Comparison of ENCODE assay signal across 25 cellular contexts in the genomic region with DNA sequence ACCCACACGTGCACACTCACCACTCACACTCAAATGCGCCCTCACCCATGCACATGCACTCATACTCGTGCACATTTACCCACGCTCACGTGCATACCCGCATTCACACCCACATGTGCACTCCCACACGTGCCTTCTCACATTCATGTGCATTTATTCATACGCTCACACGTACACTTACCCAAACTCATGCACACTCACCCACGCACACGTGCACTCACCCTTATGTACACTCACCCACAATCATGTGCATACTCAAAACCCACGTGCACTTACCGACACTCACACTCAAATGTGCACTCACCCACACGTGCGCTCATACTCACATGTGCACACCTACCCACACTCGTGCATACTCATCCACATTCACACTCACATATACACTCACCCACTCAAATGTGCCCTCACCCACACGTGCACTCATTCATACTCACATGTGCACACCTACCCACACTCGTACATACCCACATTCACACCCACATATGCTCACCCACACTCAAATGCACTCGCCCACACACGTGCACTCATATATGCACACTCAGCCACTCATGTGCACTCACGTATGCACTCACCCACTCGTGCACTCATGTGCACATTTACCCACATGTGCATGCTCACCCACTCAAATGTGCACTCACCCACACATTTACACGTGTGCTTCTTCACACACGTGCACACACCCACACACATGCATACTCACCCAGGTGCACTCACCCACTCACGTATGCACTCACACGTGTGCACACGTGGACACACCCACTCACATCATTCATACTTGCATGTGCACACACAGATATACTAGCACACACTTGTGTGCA.
DNase-seq lines count a peak whose midpoint lies in the region; FAIRE-seq and TF ChIP-seq lines count a peak whose summit lies in the region.
"Had no signal": no experiment of that assay in that cellular context is flagged by ENCODE, and none has a peak within 500 bp of the region (broad histone marks: within the 10 kb centered on the region; RNA-seq: fewer than 3 reads in every experiment).

No MANE protein-coding gene starts in this region.

- DNase-seq in H9 (no peak), HTR-8/SVneo (ENCODE audit: insufficient read length, low spot score) (no peak), H1 (ENCODE audit: low read depth in 1 of 2, low spot score in 2 of 2) (no peak), trophoblast cell (no peak), spleen (no peak), endodermal cell (no peak), NCI-H510A (lab: John Stamatoyannopoulos, UW) (no peak)
- DNase-seq: ACHN; BE2C; C1 segment of cervical spinal cord; CD4-positive, CD25-positive, alpha-beta regulatory T cell; CD8-positive, alpha-beta memory T cell; COR-L47; DMS 273 treated with DMSO at 0.1 percent for 48 hours; DMS53; DND-41; EL; GOT3; KG1 had no signal

- POLR2A ChIA-PET in H1 (lab: Charles Lee; ENCODE audit: partially characterized antibody): no interaction called here

- TF ChIP-seq POLR2A in H1 (IDR thresholded peaks at IDR 0.05; ENCODE audit: control extremely low read depth in 1 of 2, low read depth in 2 of 2, low read length in 2 of 2): no peak
- no peak for TF ChIP-seq POLR2A in spleen (IDR thresholded peaks at IDR 0.05)

- H3K79me1 ChIP-seq in H9 (ENCODE audit: insufficient read depth, low read depth, low read length, poor library complexity, severe bottlenecking) (no peaks in the 10 kb centered on the region), H1 (ENCODE audit: low read depth, low read length) (no peaks in the 10 kb centered on the region), trophoblast cell (ENCODE audit: low read length) (no peaks in the 10 kb centered on the region)

- no peak overlapping the region for H4K12ac ChIP-seq in trophoblast cell (ENCODE audit: low read depth, low read length)

- H3K18ac ChIP-seq in H9 (ENCODE audit: insufficient read length, low read depth, low read length) (no peak overlapping the region), H1 (ENCODE audit: extremely low read depth, low read length) (no peak overlapping the region), trophoblast cell (ENCODE audit: low read length) (no peak overlapping the region)

- TF ChIP-seq RAD21 in H1 (IDR thresholded peaks at IDR 0.05 in 1 of 2, conservative IDR thresholded peaks at IDR 0.05 in 1 of 2; ENCODE audit: low read depth in 2 of 2, low read length in 2 of 2): no peak

- H2AK5ac ChIP-seq in H9 (ENCODE audit: insufficient read length, low read length) (no peak overlapping the region), H1 (ENCODE audit: low read depth, low read length) (no peak overlapping the region; the same call in 1 of the 2 replicates), trophoblast cell (ENCODE audit: low read length) (no peak overlapping the region)

- H4K20me1 ChIP-seq in H9 (ENCODE audit: control insufficient read depth, insufficient read depth, insufficient read length) (no peaks in the 10 kb centered on the region), H1 (replicated peaks in 1 of 2; ENCODE audit: control insufficient read depth in 1 of 2, insufficient read depth in 2 of 2, low read length in 2 of 2) (peaks cover 2 to 12% of the 10 kb centered on the region in 2 experiments)

- H4K91ac ChIP-seq in H9 (ENCODE audit: insufficient read length, low read depth, low read length) (no peak overlapping the region), H1 (replicated peaks; ENCODE audit: insufficient read length, low read length) (peak overlapping the region; percentile 25), trophoblast cell (ENCODE audit: low read depth, low read length) (no peak overlapping the region)

- CTCF ChIA-PET in H1 (lab: Charles Lee; ENCODE audit: partially characterized antibody): no interaction called here

- no peak overlapping the region for H3K4ac ChIP-seq in H9 (ENCODE audit: low read depth, low read length)
- peak overlapping the region; percentile 13 for H3K4ac ChIP-seq in H1 (replicated peaks; ENCODE audit: insufficient read length, low read depth, low read length)
- H3K4ac ChIP-seq in trophoblast cell (ENCODE audit: low read depth, low read length): no peak overlapping the region

- H2BK5ac ChIP-seq in H9 (ENCODE audit: insufficient read length, low read length) (no peak overlapping the region), H1 (ENCODE audit: low read depth, low read length) (peak overlapping the region; percentile 81), trophoblast cell (ENCODE audit: low read depth, low read length, poor library complexity) (no peak overlapping the region)

- H2AFZ ChIP-seq in H9 (ENCODE audit: low read length): no peak overlapping the region
- no peak overlapping the region for H2AFZ ChIP-seq in H1 (ENCODE audit: low read length)
- no peak overlapping the region for H2AFZ ChIP-seq in trophoblast cell (ENCODE audit: insufficient read depth, low read length, poor library complexity)

- H3K4me3 Mint-ChIP-seq in H9 (no peak overlapping the region), endodermal cell (no peak overlapping the region)
- H3K4me3 Mint-ChIP-seq: CD4-positive, CD25-positive, alpha-beta regulatory T cell had no signal

- peak; percentile 81 for FAIRE-seq in HTR-8/SVneo (lab: Jason Lieb, UNC)
- no peak for FAIRE-seq in H1 (lab: Jason Lieb, UNC)
- FAIRE-seq: A204.1, GM12892, GM18507 had no signal

- no peaks in the 10 kb centered on the region for H3K36me3 ChIP-seq in H1 (ENCODE audit: control insufficient read depth in 2 of 4, insufficient read depth in 4 of 4, low read length in 3 of 4)
- peaks cover 0 to 3% of the 10 kb centered on the region in 2 experiments for H3K36me3 ChIP-seq in trophoblast cell (ENCODE audit: control insufficient read depth in 1 of 2, insufficient read depth in 2 of 2, low read length in 2 of 2)
- no peaks in the 10 kb centered on the region for H3K36me3 ChIP-seq in spleen
- peaks cover 2% of the 10 kb centered on the region for H3K36me3 ChIP-seq in endodermal cell (ENCODE audit: control insufficient read depth, insufficient read depth, low read length)
- H3K36me3 ChIP-seq: BE2C, HAP-1 had no signal

- no peak overlapping the region for H3K56ac ChIP-seq in H9 (ENCODE audit: insufficient read length, low read depth, low read length)
- H3K56ac ChIP-seq in H1 (replicated peaks; ENCODE audit: insufficient read length, low read depth, low read length): no peak overlapping the region

- no peak overlapping the region for H2BK15ac ChIP-seq in H9 (ENCODE audit: low read depth, low read length)
- no peak overlapping the region for H2BK15ac ChIP-seq in H1 (ENCODE audit: low read length)

- 0 out of 5 replicates have a peak, but pooled peaks cover 0 to under 1% of the 10 kb centered on the region in 2 experiments for H3K9me3 Mint-ChIP-seq in H9
- no peaks in the 10 kb centered on the region for H3K9me3 Mint-ChIP-seq in endodermal cell
- H3K9me3 Mint-ChIP-seq: CD4-positive, CD25-positive, alpha-beta regulatory T cell; CD8-positive, alpha-beta memory T cell; IgD-negative memory B cell had no signal

- H3K27me3 Mint-ChIP-seq in H9 (ENCODE audit: low read depth): no peaks in the 10 kb centered on the region; the same call in 1 of the 2 replicates
- peaks cover 3% of the 10 kb centered on the region for H3K27me3 Mint-ChIP-seq in endodermal cell (ENCODE audit: insufficient read depth)
- H3K27me3 Mint-ChIP-seq: CD4-positive, CD25-positive, alpha-beta regulatory T cell; IgD-negative memory B cell had no signal

- no peak overlapping the region for H3T11ph ChIP-seq in H9 (ENCODE audit: low read length)

- H3K23ac ChIP-seq in H9 (ENCODE audit: insufficient read length, low read depth, low read length) (no peak overlapping the region), H1 (ENCODE audit: insufficient read length) (no peak overlapping the region), trophoblast cell (ENCODE audit: low read length) (peak overlapping the region; percentile 50)

- no peaks in the 10 kb centered on the region for H3K9me3 ChIP-seq in H9 (ENCODE audit: control insufficient read depth, low read depth, low read length)
- no peaks in the 10 kb centered on the region for H3K9me3 ChIP-seq in H1 (ENCODE audit: insufficient read depth in 2 of 2, low read depth in 1 of 2, low read length in 1 of 2)
- peaks cover 10% of the 10 kb centered on the region for H3K9me3 ChIP-seq in trophoblast cell (ENCODE audit: insufficient read depth, low read depth, low read length)
- no peaks in the 10 kb centered on the region for H3K9me3 ChIP-seq in spleen
- H3K9me3 ChIP-seq in endodermal cell (ENCODE audit: control insufficient read depth, low read length): peaks cover under 1% of the 10 kb centered on the region
- H3K9me3 ChIP-seq: BE2C, HAP-1 had no signal

- no peak overlapping the region for H3K27ac Mint-ChIP-seq in H9
- H3K27ac Mint-ChIP-seq in endodermal cell: no peak overlapping the region

- H3K14ac ChIP-seq in H9 (ENCODE audit: insufficient read depth, low read length) (no peak overlapping the region), H1 (ENCODE audit: insufficient read length) (no peak overlapping the region), trophoblast cell (ENCODE audit: low read length) (no peak overlapping the region)

- H3K27ac ChIP-seq in H9 (ENCODE audit: insufficient read length, low read depth, low read length) (no peak overlapping the region), H1 (ENCODE audit: low read depth, low read length) (no peak overlapping the region), trophoblast cell (ENCODE audit: low read depth, low read length) (no peak overlapping the region), spleen (no peak overlapping the region), endodermal cell (ENCODE audit: low read depth, low read length) (no peak overlapping the region)
- H3K27ac ChIP-seq: HL-60 had no signal

- TF ChIP-seq CTCF in H9 (conservative IDR thresholded peaks at IDR 0.05) (no peak), H1 (IDR thresholded peaks at IDR 0.05; ENCODE audit: control extremely low read depth in 1 of 3, insufficient read depth in 1 of 3, low read depth in 1 of 3, low read length in 3 of 3) (no peak), spleen (IDR thresholded peaks at IDR 0.05 in 8 of 11, conservative IDR thresholded peaks at IDR 0.05 in 3 of 11) (no peak), endodermal cell (conservative IDR thresholded peaks at IDR 0.05) (no peak)

- H3K79me2 ChIP-seq in H9 (ENCODE audit: insufficient read depth, low read length): no peaks in the 10 kb centered on the region
- H3K79me2 ChIP-seq in H1 (ENCODE audit: control insufficient read depth in 1 of 2, insufficient read depth in 2 of 2, low read length in 2 of 2): no peaks in the 10 kb centered on the region
- H3K79me2 ChIP-seq in trophoblast cell (ENCODE audit: control insufficient read depth, insufficient read depth, low read length, poor library complexity): no peaks in the 10 kb centered on the region

- WGBS in H9 (ENCODE audit: extremely low coverage, insufficient read length, low lambda C conversion rate): 100% methylated on average over 7 of the region's 27 CpGs
- 93 to 100% methylated on average over 4 to 27 of the region's 27 CpGs for WGBS in H1 (ENCODE audit: extremely low coverage in 1 of 2, insufficient coverage in 1 of 2, insufficient read length in 1 of 2, insufficient replicate concordance in 2 of 2, low coverage in 1 of 2, low lambda C conversion rate in 2 of 2, missing lambda C conversion rate in 1 of 2), 2 experiments
- WGBS in trophoblast cell (ENCODE audit: extremely low coverage, insufficient coverage, insufficient read length): 100% methylated on average over 7 of the region's 27 CpGs
- WGBS in spleen, 5 donors: 92 to 95% (median 95%) methylated on average over 27 of the region's 27 CpGs
- 94% methylated on average over 23 to 27 of the region's 27 CpGs for WGBS in endodermal cell (ENCODE audit: insufficient coverage in 1 of 2, insufficient read length in 1 of 2), 2 experiments

- H3K27me3 ChIP-seq in H9 (ENCODE audit: insufficient read depth, low read length): no peaks in the 10 kb centered on the region
- no peaks in the 10 kb centered on the region for H3K27me3 ChIP-seq in H1 (replicated peaks in 1 of 4; ENCODE audit: control insufficient read depth in 3 of 4, extremely low read depth in 1 of 4, insufficient read depth in 3 of 4, low read length in 3 of 4)
- no peaks in the 10 kb centered on the region for H3K27me3 ChIP-seq in trophoblast cell (ENCODE audit: insufficient read depth, low read length)
- peaks cover 0 to 14% (median 0%) of the 10 kb centered on the region in 7 donors for H3K27me3 ChIP-seq in spleen (replicated peaks in 1 of 7)
- no peaks in the 10 kb centered on the region for H3K27me3 ChIP-seq in endodermal cell (ENCODE audit: control insufficient read depth, insufficient read depth, low read length, poor library complexity, severe bottlenecking)
- H3K27me3 ChIP-seq: BE2C had no signal

- H3K23me2 ChIP-seq in H9 (ENCODE audit: insufficient read length, low read depth, low read length, poor library complexity, severe bottlenecking) (no peaks in the 10 kb centered on the region), H1 (ENCODE audit: low read depth, low read length) (no peaks in the 10 kb centered on the region)

- H3K4me2 ChIP-seq in H9 (ENCODE audit: insufficient read depth, insufficient read length, low read length) (no peak overlapping the region), H1 (ENCODE audit: insufficient read depth in 1 of 2, low read depth in 2 of 2, low read length in 2 of 2) (no peak overlapping the region), trophoblast cell (ENCODE audit: low read length) (no peak overlapping the region)

- H3K36me3 Mint-ChIP-seq in H9 (ENCODE audit: insufficient read depth in 1 of 3, low read depth in 3 of 3) (peaks cover 0 to under 1% (median 0%) of the 10 kb centered on the region in 3 experiments; a peak in 1 of 7 replicates), endodermal cell (ENCODE audit: low read depth) (peaks cover 9% of the 10 kb centered on the region)
- H3K36me3 Mint-ChIP-seq: CD4-positive, CD25-positive, alpha-beta regulatory T cell; CD8-positive, alpha-beta memory T cell had no signal

- H4K5ac ChIP-seq in H9 (ENCODE audit: insufficient read length, low read depth, low read length) (no peak overlapping the region), H1 (ENCODE audit: insufficient read length, low read depth, low read length) (no peak overlapping the region)

- H3K4me3 ChIP-seq in H1 (ENCODE audit: extremely low read depth in 1 of 4, insufficient read depth in 2 of 4, low read depth in 3 of 4, low read length in 4 of 4) (no peak overlapping the region), trophoblast cell (ENCODE audit: low read depth, low read length) (peak overlapping the region; percentile 35), spleen (no peak overlapping the region), endodermal cell (ENCODE audit: low read length) (no peak overlapping the region)
- H3K4me3 ChIP-seq: HAP-1 had no signal

- no peak for TF ChIP-seq EP300 in H1 (IDR thresholded peaks at IDR 0.05; ENCODE audit: borderline replicate concordance in 1 of 2, low read depth in 2 of 2, low read length in 2 of 2)

- H3K4me1 ChIP-seq in H9 (ENCODE audit: insufficient read depth, low read length) (no peaks in the 10 kb centered on the region), H1 (replicated peaks in 1 of 4; ENCODE audit: control insufficient read depth in 3 of 4, insufficient read depth in 4 of 4, low read length in 3 of 4) (no peaks in the 10 kb centered on the region), trophoblast cell (ENCODE audit: control insufficient read depth in 1 of 2, insufficient read depth in 2 of 2, low read length in 2 of 2) (peaks cover 13% of the 10 kb centered on the region in 2 experiments), spleen (peaks cover 0 to 32% (median 3%) of the 10 kb centered on the region in 6 donors), endodermal cell (ENCODE audit: control insufficient read depth, insufficient read depth, low read length) (no peaks in the 10 kb centered on the region)
- H3K4me1 ChIP-seq: HAP-1 had no signal

- H3K4me1 Mint-ChIP-seq in H9: no peaks in the 10 kb centered on the region
- no peaks in the 10 kb centered on the region for H3K4me1 Mint-ChIP-seq in endodermal cell

- H2BK12ac ChIP-seq in H9 (ENCODE audit: insufficient read length, low read depth, low read length): no peak overlapping the region
- H2BK12ac ChIP-seq in H1 (ENCODE audit: low read depth, low read length): peak overlapping the region; percentile 39; the same call in 1 of the 2 replicates
- H2BK12ac ChIP-seq in trophoblast cell (ENCODE audit: low read length): no peak overlapping the region

- H2BK120ac ChIP-seq in H9 (ENCODE audit: low read depth, low read length, poor library complexity, severe bottlenecking) (no peak overlapping the region), H1 (replicated peaks; ENCODE audit: low read depth, low read length) (no peak overlapping the region), trophoblast cell (ENCODE audit: insufficient read depth, low read length, poor library complexity) (no peak overlapping the region)

- H3K9ac ChIP-seq in H9 (ENCODE audit: extremely low read depth, insufficient read length, low read length): no peak overlapping the region
- H3K9ac ChIP-seq in H1 (replicated peaks in 1 of 4; ENCODE audit: extremely low read depth in 1 of 4, low read depth in 3 of 4, low read length in 3 of 4): no peak overlapping the region
- no peak overlapping the region for H3K9ac ChIP-seq in trophoblast cell (ENCODE audit: low read length)
- H3K9ac ChIP-seq in endodermal cell (ENCODE audit: extremely low read depth, low read length, poor library complexity, severe bottlenecking): no peak overlapping the region

- intact Hi-C loops in spleen (cut with DNase I; ENCODE audit: low total_unique reads): no loop called here

- H2BK20ac ChIP-seq in H9 (ENCODE audit: low read depth, low read length, poor library complexity, severe bottlenecking): no peak overlapping the region
- H2BK20ac ChIP-seq in H1 (ENCODE audit: low read length): no peak overlapping the region

- H4K8ac ChIP-seq in H9 (replicated peaks; ENCODE audit: insufficient read length, low read depth, low read length): peak overlapping the region; percentile 6
- H4K8ac ChIP-seq in H1 (ENCODE audit: extremely low read depth, insufficient read depth, low read length): no peak overlapping the region
- no peak overlapping the region for H4K8ac ChIP-seq in trophoblast cell (ENCODE audit: low read depth, low read length)
